ENCODE assay signal across 14 cellular contexts in genomic region chr1:213119794-213120193, GRCh38.
"Had no signal": no experiment of that assay in that cellular context is flagged by ENCODE, and none has a peak within 500 bp of the region (broad histone marks: within the 10 kb centered on the region; RNA-seq: fewer than 3 reads in every experiment).

No MANE protein-coding gene starts in this region.

- H2AFZ ChIP-seq: hepatocyte had no signal

- DNase-seq: activated CD4-positive, alpha-beta T cell treated with anti-CD3 and anti-CD28 coated beads, Interleukin-2, amount 50 U/mL, for 1 hour; activated CD4-positive, CD25-positive, alpha-beta regulatory T cell; activated naive CD4-positive, alpha-beta T cell; activated naive CD8-positive, alpha-beta T cell treated with anti-CD3 and anti-CD28 coated beads, Interleukin-2, amount 50 U/mL, for 24 hours; kidney; left ventricle myocardium superior; stimulated activated CD4-positive, alpha-beta T cell treated with anti-CD3 and anti-CD28 coated beads, Interleukin-1b, Interleukin-23, amount 100 ng/mL, for 48 hours; stomach; SW 1271 had no signal

- H3K36me3 ChIP-seq: ascending aorta, thoracic aorta had no signal

- H3K4me2 ChIP-seq: hepatocyte had no signal

- H3K9me3 ChIP-seq: ascending aorta, stomach, thoracic aorta had no signal

- FAIRE-seq: kidney, TTC549 had no signal

- H3K79me2 ChIP-seq: hepatocyte had no signal

- H3K27me3 ChIP-seq: ascending aorta, hepatocyte, stomach had no signal

- ATAC-seq: activated naive CD8-positive, alpha-beta T cell treated with anti-CD3 and anti-CD28 coated beads, Interleukin-2, amount 50 U/mL, for 24 hours; left ventricle myocardium superior; sciatic nerve had no signal

- H3K27ac ChIP-seq: ascending aorta, hepatocyte, stomach, thoracic aorta had no signal

- H3K4me3 ChIP-seq: ascending aorta, hepatocyte, stomach, thoracic aorta had no signal
